In genomic region chr6:111357680-111358079, GRCh38 we compare ENCODE assay signal across 16 cellular contexts.
"Had no signal": no experiment of that assay in that cellular context is flagged by ENCODE, and none has a peak within 500 bp of the region (broad histone marks: within the 10 kb centered on the region; RNA-seq: fewer than 3 reads in every experiment).

No MANE protein-coding gene starts in this region.

- H3K27ac Mint-ChIP-seq: activated naive CD4-positive, alpha-beta T cell treated with anti-CD3 and anti-CD28 coated beads for 36 hours; activated naive CD8-positive, alpha-beta T cell treated with anti-CD3 and anti-CD28 coated beads, Interleukin-2, amount 50 U/mL, for 24 hours; activated T-helper 2 cell treated with anti-CD3 and anti-CD28 coated beads, Interferon-gamma antibody, Interleukin-2, Interleukin-4, amounts not matched to agents 10 μg/mL and 5 μg/mL and 100 μg/mL, durations not matched to agents 14 hours and 24 hours and 36 hours; T-cell had no signal

- H3K9me3 Mint-ChIP-seq: activated naive CD4-positive, alpha-beta T cell treated with anti-CD3 and anti-CD28 coated beads for 36 hours; activated naive CD8-positive, alpha-beta T cell treated with anti-CD3 and anti-CD28 coated beads, Interleukin-2, amount 50 U/mL, for 24 hours; activated T-helper 2 cell treated with anti-CD3 and anti-CD28 coated beads, Interferon-gamma antibody, Interleukin-2, Interleukin-4, amounts not matched to agents 10 μg/mL and 5 μg/mL and 100 μg/mL, durations not matched to agents 14 hours and 24 hours and 36 hours; neural crest cell; T-cell had no signal

- H3K36me3 ChIP-seq: colonic mucosa had no signal

- H3K9me3 ChIP-seq: colonic mucosa, tibial nerve had no signal

- H3K27me3 Mint-ChIP-seq: activated naive CD8-positive, alpha-beta T cell treated with anti-CD3 and anti-CD28 coated beads, Interleukin-2, amount 50 U/mL, for 24 hours; T-cell had no signal

- H3K27ac ChIP-seq: colonic mucosa, tibial nerve had no signal

- H3K4me3 ChIP-seq: colonic mucosa, tibial nerve had no signal

- ATAC-seq: activated naive CD8-positive, alpha-beta T cell treated with anti-CD3 and anti-CD28 coated beads, Interleukin-2, amount 50 U/mL, for 24 hours; esophagus mucosa; T-cell had no signal

- DNase-seq: activated CD4-positive, alpha-beta T cell treated with anti-CD3 and anti-CD28 coated beads, Interleukin-2, amount 50 U/mL, for 1 hour; activated naive CD4-positive, alpha-beta T cell treated with anti-CD3 and anti-CD28 coated beads for 36 hours; activated naive CD8-positive, alpha-beta T cell treated with anti-CD3 and anti-CD28 coated beads, Interleukin-2, amount 50 U/mL, for 24 hours; colonic mucosa; kidney; small intestine; stimulated activated CD4-positive, alpha-beta T cell treated with anti-CD3 and anti-CD28 coated beads, Interleukin-4, amount 100 ng/mL, for 4 hours; stimulated activated CD8-positive, alpha-beta memory T cell treated with anti-CD3 and anti-CD28 coated beads, Interleukin-4, amount 100 ng/mL, for 48 hours; stimulated activated naive CD4-positive, alpha-beta T cell treated with Interleukin-2 at 50 U/mL for 16 hours; substantia nigra; T-cell; T-helper 9 cell had no signal

- H3K4me1 Mint-ChIP-seq: activated naive CD8-positive, alpha-beta T cell treated with anti-CD3 and anti-CD28 coated beads, Interleukin-2, amount 50 U/mL, for 24 hours; T-cell had no signal

- H3K27me3 ChIP-seq: colonic mucosa, tibial nerve had no signal

- H3K4me3 Mint-ChIP-seq: activated naive CD4-positive, alpha-beta T cell treated with anti-CD3 and anti-CD28 coated beads for 36 hours; activated naive CD8-positive, alpha-beta T cell treated with anti-CD3 and anti-CD28 coated beads, Interleukin-2, amount 50 U/mL, for 24 hours; neural crest cell; T-cell had no signal

- H3K4me1 ChIP-seq: colonic mucosa, tibial nerve had no signal
